Comparison of ENCODE assay signal across 9 cellular contexts in genomic region chr9:131475956-131476776, GRCh38. TPM values are rescaled to one million over a fixed set of nuclear protein-coding genes. Genes with fewer than 3 reads are reported as not detected.
DNase-seq lines count a peak whose midpoint lies in the region; ATAC-seq and TF ChIP-seq lines count a peak whose summit lies in the region.
"Had no signal": no experiment of that assay in that cellular context is flagged by ENCODE, and none has a peak within 500 bp of the region (broad histone marks: within the 10 kb centered on the region; RNA-seq: fewer than 3 reads in every experiment).

No MANE protein-coding gene starts in this region.

- ATAC-seq in PC-3 (peak; percentile 50; the same call in 1 of the 2 replicates), HG03354 (IDR thresholded peaks at IDR 0.05; ENCODE audit: poor library complexity, severe bottlenecking, unreplicated experiment) (no peak), GM18517 (IDR thresholded peaks at IDR 0.05; ENCODE audit: unreplicated experiment) (no peak)
- ATAC-seq in stimulated activated effector memory CD8-positive, alpha-beta T cell treated with anti-CD3 and anti-CD28 coated beads, Interleukin-12 subunit alpha, Interleukin-12 subunit beta, amount 100 ng/mL, for 72 hours = no peak

- H3K9ac ChIP-seq in PC-3 (ENCODE audit: low read length) (no peak overlapping the region), fibroblast of lung (ENCODE audit: insufficient read depth, low read length) (no peak overlapping the region), neural progenitor cell (no peak overlapping the region)

- POLR2A ChIA-PET in PC-3 (lab: Charles Lee; ENCODE audit: unreplicated experiment) = no interaction called here

- H3K9me2 ChIP-seq in PC-3 (replicated peaks; ENCODE audit: low read length) = no peaks in the 10 kb centered on the region

- H3F3A ChIP-seq in PC-3 (ENCODE audit: low read length, unreplicated experiment) (no peaks in the 10 kb centered on the region), neural progenitor cell (ENCODE audit: low read depth) (peaks cover 33% of the 10 kb centered on the region)

- peaks cover 8% of the 10 kb centered on the region for H3K27me3 Mint-ChIP-seq in neural progenitor cell (ENCODE audit: insufficient read depth, low read depth)

- H3K4me3 ChIP-seq in GM06990 (replicated peaks; ENCODE audit: low read depth, low read length) (no peak overlapping the region), PC-3 (ENCODE audit: low read length) (no peak overlapping the region), fibroblast of lung (replicated peaks in 1 of 4; ENCODE audit: control extremely low read depth in 1 of 4, insufficient read depth in 1 of 4, low read depth in 3 of 4, low read length in 4 of 4) (no peak overlapping the region), neural progenitor cell (no peak overlapping the region)

- H3K79me2 ChIP-seq in PC-3 (ENCODE audit: low read length) (no peaks in the 10 kb centered on the region), fibroblast of lung (ENCODE audit: control insufficient read depth, insufficient read depth, low read length) (peaks cover 12% of the 10 kb centered on the region), neural progenitor cell (ENCODE audit: low read depth) (peaks cover 61% of the 10 kb centered on the region)

- CTCF ChIA-PET in PC-3 (lab: Charles Lee) = interaction anchor here (0.5 kb wide), 1 partner anchor 127 kb away, joined by 3 read pairs; no protein-coding TSS in a partner anchor

- H3K4me2 ChIP-seq in PC-3 (ENCODE audit: low read length) (no peak overlapping the region), fibroblast of lung (ENCODE audit: extremely low read depth, insufficient read depth, low read length) (no peak overlapping the region), neural progenitor cell (no peak overlapping the region)

- H3K27me3 ChIP-seq in GM06990 (replicated peaks; ENCODE audit: control insufficient read depth, insufficient read depth, low read length) (no peaks in the 10 kb centered on the region), PC-3 (ENCODE audit: low read length) (no peaks in the 10 kb centered on the region), fibroblast of lung (ENCODE audit: control insufficient read depth, insufficient read depth, low read length) (no peaks in the 10 kb centered on the region), neural progenitor cell (no peaks in the 10 kb centered on the region)

- no peak overlapping the region for H3K4me3 Mint-ChIP-seq in neural progenitor cell
- no peak overlapping the region for H3K4me3 Mint-ChIP-seq in stimulated activated effector memory CD8-positive, alpha-beta T cell treated with anti-CD3 and anti-CD28 coated beads, Interleukin-12 subunit alpha, Interleukin-12 subunit beta, amount 100 ng/mL, for 72 hours

- intact Hi-C loops in PC-3 (cut with micrococcal nuclease) = no loop called here

- no TSS peak for BruUV-seq in PC-3 (replicated peaks; lab: Mats Ljungman, UMichigan)

- no peak overlapping the region for H3K27ac Mint-ChIP-seq in neural progenitor cell
- no peak overlapping the region for H3K27ac Mint-ChIP-seq in stimulated activated effector memory CD8-positive, alpha-beta T cell treated with anti-CD3 and anti-CD28 coated beads, Interleukin-12 subunit alpha, Interleukin-12 subunit beta, amount 100 ng/mL, for 72 hours

- H3K9me3 ChIP-seq in PC-3 (ENCODE audit: low read length) = no peaks in the 10 kb centered on the region
- no peaks in the 10 kb centered on the region for H3K9me3 ChIP-seq in fibroblast of lung (ENCODE audit: control insufficient read depth, insufficient read depth, low read depth, low read length)
- H3K9me3 ChIP-seq in neural progenitor cell (ENCODE audit: low read depth) = no peaks in the 10 kb centered on the region

- H3K36me3 Mint-ChIP-seq in neural progenitor cell = peaks cover 39% of the 10 kb centered on the region
- H3K36me3 Mint-ChIP-seq in stimulated activated effector memory CD8-positive, alpha-beta T cell treated with anti-CD3 and anti-CD28 coated beads, Interleukin-12 subunit alpha, Interleukin-12 subunit beta, amount 100 ng/mL, for 72 hours = peaks cover 98% of the 10 kb centered on the region

- H3K4me1 Mint-ChIP-seq in neural progenitor cell = no peaks in the 10 kb centered on the region
- H3K4me1 Mint-ChIP-seq in stimulated activated effector memory CD8-positive, alpha-beta T cell treated with anti-CD3 and anti-CD28 coated beads, Interleukin-12 subunit alpha, Interleukin-12 subunit beta, amount 100 ng/mL, for 72 hours = no peaks in the 10 kb centered on the region

- H3K4me1 ChIP-seq in PC-3 (ENCODE audit: insufficient read depth, low read length) (no peaks in the 10 kb centered on the region), fibroblast of lung (ENCODE audit: control insufficient read depth, extremely low read depth, insufficient read depth, low read length) (no peaks in the 10 kb centered on the region), neural progenitor cell (no peaks in the 10 kb centered on the region)

- TF ChIP-seq CTCF in GM06990 (IDR thresholded peaks at IDR 0.05; ENCODE audit: insufficient read depth, low read length, poor library complexity, severe bottlenecking) (peak; percentile 51), PC-3 (conservative IDR thresholded peaks at IDR 0.05; ENCODE audit: low read depth, low read length) (peak; percentile 57), fibroblast of lung (conservative IDR thresholded peaks at IDR 0.05 in 1 of 2, IDR thresholded peaks at IDR 0.05 in 1 of 2; ENCODE audit: low read depth in 1 of 2, low read length in 2 of 2) (peak; percentile 29 to 35), neural progenitor cell (IDR thresholded peaks at IDR 0.05) (peak; percentile 46)

- 0 out of 2 replicates have a peak, but pooled peaks cover 3% of the 10 kb centered on the region for H4K20me1 ChIP-seq in PC-3 (ENCODE audit: low read length)
- H4K20me1 ChIP-seq in fibroblast of lung (ENCODE audit: control insufficient read depth, extremely low read depth, insufficient read depth, low read length) = no peaks in the 10 kb centered on the region
- peaks cover 97% of the 10 kb centered on the region for H4K20me1 ChIP-seq in neural progenitor cell (ENCODE audit: low read depth)

- H3K27ac ChIP-seq in PC-3 (ENCODE audit: low read length) = no peak overlapping the region
- no peak overlapping the region for H3K27ac ChIP-seq in fibroblast of lung (ENCODE audit: insufficient read depth, low read length)
- H3K27ac ChIP-seq in neural progenitor cell = peak overlapping the region; percentile 63

- DNase-seq in GM06990 (ENCODE audit: extremely low read depth, insufficient read length) (no peak), PC-3 (no peak), fibroblast of lung (ENCODE audit: low read depth in 2 of 2) (no peak), neural progenitor cell (ENCODE audit: low spot score) (peak; percentile 25), OCI-M2 (lab: John Stamatoyannopoulos, UW; ENCODE audit: unreplicated experiment) (no peak)
- no peak for DNase-seq in stimulated activated effector memory CD8-positive, alpha-beta T cell treated with anti-CD3 and anti-CD28 coated beads, Interleukin-12 subunit alpha, Interleukin-12 subunit beta, amount 100 ng/mL, for 72 hours (ENCODE audit: low spot score in 2 of 2)
- DNase-seq: activated CD8-positive, alpha-beta memory T cell treated with anti-CD3 and anti-CD28 coated beads for 24 hours had no signal

- no peak overlapping the region for H2AFZ ChIP-seq in PC-3 (ENCODE audit: low read length)
- no peak overlapping the region for H2AFZ ChIP-seq in fibroblast of lung (ENCODE audit: low read length)
- H2AFZ ChIP-seq in neural progenitor cell (replicated peaks) = no peak overlapping the region

- H3K9me3 Mint-ChIP-seq in neural progenitor cell = no peaks in the 10 kb centered on the region
- H3K9me3 Mint-ChIP-seq in stimulated activated effector memory CD8-positive, alpha-beta T cell treated with anti-CD3 and anti-CD28 coated beads, Interleukin-12 subunit alpha, Interleukin-12 subunit beta, amount 100 ng/mL, for 72 hours = no peaks in the 10 kb centered on the region

- H3K36me3 ChIP-seq in GM06990 (ENCODE audit: control insufficient read depth, insufficient read depth, low read length) = peaks cover 60% of the 10 kb centered on the region
- peaks cover 35% of the 10 kb centered on the region for H3K36me3 ChIP-seq in PC-3 (ENCODE audit: low read depth, low read length)
- peaks cover 45% of the 10 kb centered on the region for H3K36me3 ChIP-seq in fibroblast of lung (ENCODE audit: control insufficient read depth, insufficient read depth, low read length)
- peaks cover 30% of the 10 kb centered on the region for H3K36me3 ChIP-seq in neural progenitor cell

RNA-seq across cellular contexts. Expression of gene POMT1, which starts 26.6 kb away (rescaled TPM):
- total RNA-seq in PC-3 (2014; rRNA removed) (24.1 and 30.4 TPM in 2 replicates), fibroblast of lung (24.9 and 36.7 TPM in 2 replicates), neural progenitor cell (ENCODE audit: low replicate concordance) (31.1 and 48.0 TPM in 2 replicates)
- polyA plus RNA-seq in fibroblast of lung = 17.7 and 22.6 TPM in 2 replicates
- 23.8 and 32.4 TPM in 2 replicates for polyA plus RNA-seq in fibroblast of lung (2012)
- 53.0 and 107 TPM in 2 replicates for polyA minus RNA-seq in fibroblast of lung (ENCODE audit: low replicate concordance)

RNA-seq across cellular contexts. Expression of gene UCK1, which starts 54.9 kb away (rescaled TPM):
- total RNA-seq in PC-3 (2014; rRNA removed) = 28.2 and 35.1 TPM in 2 replicates
- 20.3 and 22.3 TPM in 2 replicates for total RNA-seq in fibroblast of lung
- 20.9 and 25.9 TPM in 2 replicates for polyA plus RNA-seq in fibroblast of lung
- polyA plus RNA-seq in fibroblast of lung (2012) = 22.6 and 28.3 TPM in 2 replicates
- 31.7 and 57.0 TPM in 2 replicates for polyA minus RNA-seq in fibroblast of lung (ENCODE audit: low replicate concordance)
- total RNA-seq in neural progenitor cell (ENCODE audit: low replicate concordance) = 30.7 and 41.1 TPM in 2 replicates
